9 cellular contexts compared by ENCODE assay signal in genomic region chr20:37346232-37346525, GRCh38. TPM values are rescaled to one million over a fixed set of nuclear protein-coding genes. Genes with fewer than 3 reads are reported as not detected.
A peak's percentile ranks its signal among the peaks of the same experiment; 100 is the strongest.
DNase-seq lines count a peak whose midpoint lies in the region; ATAC-seq, FAIRE-seq and TF ChIP-seq lines count a peak whose summit lies in the region.
"Had no signal": no experiment of that assay in that cellular context is flagged by ENCODE, and none has a peak within 500 bp of the region (broad histone marks: within the 10 kb centered on the region; RNA-seq: fewer than 3 reads in every experiment).

No MANE protein-coding gene starts in this region.

- H3K4me3 ChIP-seq in GM12875 (ENCODE audit: low read depth, low read length) (peak overlapping the region; percentile 56), SJCRH30 (peak overlapping the region; percentile 78), gastroesophageal sphincter (peak overlapping the region; percentile 56 to 91), small intestine (ENCODE audit: low read depth in 1 of 2, low read length in 2 of 2) (peak overlapping the region; percentile 78 to 86)

- TF ChIP-seq CTCF in GM12875 (IDR thresholded peaks at IDR 0.05; ENCODE audit: borderline replicate concordance, insufficient read depth, low read depth, low read length) (no peak), gastroesophageal sphincter (IDR thresholded peaks at IDR 0.05) (no peak)

- H3K4me1 ChIP-seq in SJCRH30 (peaks cover 7% of the 10 kb centered on the region; the same call in 1 of the 2 replicates), gastroesophageal sphincter (peaks cover 0 to 53% (median 3%) of the 10 kb centered on the region in 3 donors), small intestine (ENCODE audit: control insufficient read depth in 2 of 2, insufficient read depth in 1 of 2, low read depth in 1 of 2, low read length in 1 of 2) (peaks cover 5 to 8% of the 10 kb centered on the region in 2 donors)

- WGBS in gastroesophageal sphincter (ENCODE audit: low coverage in 1 of 2), 2 donors = no CpG with 5 or more reads among the region's 35 CpGs
- 0 to 2% methylated on average over 4 to 35 of the region's 35 CpGs; no CpG with 5 or more reads in 1 of the 3 donors for WGBS in small intestine, 3 donors

- no peak for TF ChIP-seq EP300 in gastroesophageal sphincter (IDR thresholded peaks at IDR 0.05)

- DNase-seq in SJCRH30 (no peak), small intestine (no peak), NCI-H1092 treated with DMSO at 0.1 percent for 48 hours (lab: John Stamatoyannopoulos, UW) (no peak), HuH-7 (ENCODE audit: low spot score) (no peak), SK-N-DZ (ENCODE audit: low spot score) (no peak)

- TF ChIP-seq POLR2A in gastroesophageal sphincter (IDR thresholded peaks at IDR 0.05) = no peak

- ATAC-seq in gastroesophageal sphincter (peak; percentile 52), GM19455 (IDR thresholded peaks at IDR 0.05; ENCODE audit: unreplicated experiment) (no peak)

- no peaks in the 10 kb centered on the region; the same call in 1 of the 2 replicates for H3K27me3 ChIP-seq in SJCRH30
- H3K27me3 ChIP-seq in gastroesophageal sphincter = no peaks in the 10 kb centered on the region
- no peaks in the 10 kb centered on the region for H3K27me3 ChIP-seq in small intestine (ENCODE audit: control insufficient read depth in 2 of 2, insufficient read depth in 2 of 2, low read length in 2 of 2)

- no peaks in the 10 kb centered on the region for H3K9me3 ChIP-seq in SJCRH30 (replicated peaks)
- H3K9me3 ChIP-seq in gastroesophageal sphincter = no peaks in the 10 kb centered on the region
- no peaks in the 10 kb centered on the region for H3K9me3 ChIP-seq in small intestine (ENCODE audit: control insufficient read depth, low read depth)

- no peak for FAIRE-seq in small intestine (lab: Jason Lieb, UNC)
- FAIRE-seq: colon had no signal

- H3K27ac ChIP-seq in SJCRH30 (no peak overlapping the region), gastroesophageal sphincter (peak overlapping the region; percentile 82 to 96 (median 92)), small intestine (ENCODE audit: low read depth in 1 of 2, low read length in 1 of 2) (peak overlapping the region; percentile 87 to 89)

- H3K36me3 ChIP-seq in SJCRH30 (no peaks in the 10 kb centered on the region), gastroesophageal sphincter (peaks cover 0 to 6% of the 10 kb centered on the region in 2 donors), small intestine (ENCODE audit: control insufficient read depth in 2 of 2, insufficient read depth in 2 of 2, low read length in 2 of 2) (no peaks in the 10 kb centered on the region)

RNA-seq across cellular contexts. Expression of gene SRC, which starts 0.2 kb away (rescaled TPM):
- 14.9 and 15.4 TPM in 2 replicates for total RNA-seq in SJCRH30 (2014; rRNA removed; shearing (Covaris generic))
- total RNA-seq in gastroesophageal sphincter = 10 to 100 TPM; 30.6 to 54.7 (median 45.0) TPM
- polyA plus RNA-seq in small intestine = 100 to 1,000 TPM in 1 of 3 donors, 10 to 100 TPM in 2; 70.8 to 107 (median 83.6) TPM
- 43.8 and 54.5 TPM in 2 replicates for polyA plus RNA-seq in SK-N-DZ (2014; cell fraction: cytosol; rRNA removed)
- 68.7 and 96.4 TPM in 2 replicates for polyA plus RNA-seq in SK-N-DZ (2014; cell fraction: nucleus; rRNA removed)

RNA-seq across cellular contexts. Expression of gene MANBAL, which starts 56.7 kb away (rescaled TPM):
- total RNA-seq in SJCRH30 (2014; rRNA removed; shearing (Covaris generic)) = 28.9 and 32.4 TPM in 2 replicates
- 10 to 100 TPM; 28.2 to 53.0 (median 44.6) TPM for total RNA-seq in gastroesophageal sphincter
- 10 to 100 TPM; 49.2 to 70.0 (median 50.3) TPM for polyA plus RNA-seq in small intestine
- polyA plus RNA-seq in SK-N-DZ (2014; cell fraction: cytosol; rRNA removed) = 25.2 and 27.4 TPM in 2 replicates
- 11.9 and 19.2 TPM in 2 replicates for polyA plus RNA-seq in SK-N-DZ (2014; cell fraction: nucleus; rRNA removed)
